22 cellular contexts compared by ENCODE assay signal in the genomic region with DNA sequence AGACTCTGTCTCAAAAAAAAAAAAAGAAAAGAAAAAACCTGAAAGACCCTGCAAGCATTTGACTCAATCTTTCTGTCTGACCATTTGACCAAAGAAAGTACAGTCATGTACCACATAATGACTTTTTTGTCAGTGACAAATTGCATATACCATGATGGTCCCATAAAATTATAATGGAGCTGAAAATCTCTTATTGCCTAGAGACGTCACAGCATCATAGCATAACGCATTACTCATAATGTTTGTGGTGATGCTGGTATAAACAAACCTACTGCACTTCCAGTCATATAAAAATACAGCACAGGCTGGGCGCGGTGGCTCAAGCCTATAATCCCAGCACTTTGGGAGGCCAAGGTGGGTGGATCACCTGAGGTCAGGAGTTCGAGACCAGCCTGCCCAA. TPM values are rescaled to one million over a fixed set of nuclear protein-coding genes. Genes with fewer than 3 reads are reported as not detected.
"Had no signal": no experiment of that assay in that cellular context is flagged by ENCODE, and none has a peak within 500 bp of the region (broad histone marks: within the 10 kb centered on the region; RNA-seq: fewer than 3 reads in every experiment).

No MANE protein-coding gene starts in this region.

- H3K36me3 Mint-ChIP-seq: activated naive CD8-positive, alpha-beta T cell treated with anti-CD3 and anti-CD28 coated beads, Interleukin-2, amount 10 ng/mL, durations not matched to agents 7 days and 5 days; immature natural killer cell; naive thymus-derived CD8-positive, alpha-beta T cell had no signal

- ATAC-seq: activated T-cell treated with anti-CD3 and anti-CD28 coated beads, Interleukin-2, amount 50 U/mL, for 72 hours; effector memory CD8-positive, alpha-beta T cell; left cardiac atrium; lower lobe of right lung; naive thymus-derived CD8-positive, alpha-beta T cell had no signal

- H3K4me3 ChIP-seq: ascending aorta, lower lobe of right lung, right atrium auricular region, skin epidermis, thyroid gland, vagina had no signal

- H3K9me3 ChIP-seq: lower lobe of right lung, neutrophil, thyroid gland, vagina had no signal

- H3K27me3 Mint-ChIP-seq: activated CD4-positive, alpha-beta memory T cell treated with anti-CD3 and anti-CD28 coated beads, Interleukin-2, amount 10 ng/mL, durations not matched to agents 7 days and 5 days; activated naive CD8-positive, alpha-beta T cell treated with anti-CD3 and anti-CD28 coated beads, Interleukin-2, amount 10 ng/mL, durations not matched to agents 7 days and 5 days; effector memory CD8-positive, alpha-beta T cell; naive thymus-derived CD8-positive, alpha-beta T cell had no signal

- H3K9me3 Mint-ChIP-seq: activated CD4-positive, alpha-beta memory T cell treated with anti-CD3 and anti-CD28 coated beads, Interleukin-2, amount 10 ng/mL, durations not matched to agents 7 days and 5 days; activated naive CD8-positive, alpha-beta T cell treated with anti-CD3 and anti-CD28 coated beads, Interleukin-2, amount 10 ng/mL, durations not matched to agents 7 days and 5 days; activated T-cell treated with anti-CD3 and anti-CD28 coated beads, Interleukin-2, amount 50 U/mL, for 72 hours; effector memory CD8-positive, alpha-beta T cell; immature natural killer cell; naive thymus-derived CD8-positive, alpha-beta T cell had no signal

- H3K4me3 Mint-ChIP-seq: activated CD4-positive, alpha-beta memory T cell treated with anti-CD3 and anti-CD28 coated beads, Interleukin-2, amount 10 ng/mL, durations not matched to agents 7 days and 5 days; activated naive CD8-positive, alpha-beta T cell treated with anti-CD3 and anti-CD28 coated beads, Interleukin-2, amount 10 ng/mL, durations not matched to agents 7 days and 5 days; activated T-cell treated with anti-CD3 and anti-CD28 coated beads, Interleukin-2, amount 50 U/mL, for 72 hours; effector memory CD8-positive, alpha-beta T cell; immature natural killer cell; naive thymus-derived CD8-positive, alpha-beta T cell had no signal

- H3K36me3 ChIP-seq: lower lobe of right lung, neutrophil, right atrium auricular region, thyroid gland, vagina had no signal

- H3K27ac Mint-ChIP-seq: activated CD4-positive, alpha-beta memory T cell treated with anti-CD3 and anti-CD28 coated beads, Interleukin-2, amount 10 ng/mL, durations not matched to agents 7 days and 5 days; activated naive CD8-positive, alpha-beta T cell treated with anti-CD3 and anti-CD28 coated beads, Interleukin-2, amount 10 ng/mL, durations not matched to agents 7 days and 5 days; activated T-cell treated with anti-CD3 and anti-CD28 coated beads, Interleukin-2, amount 50 U/mL, for 72 hours; effector memory CD8-positive, alpha-beta T cell; immature natural killer cell; naive thymus-derived CD8-positive, alpha-beta T cell had no signal

- H3K4me1 ChIP-seq: ascending aorta, lower lobe of right lung, right atrium auricular region, thyroid gland, vagina had no signal

- H3K27ac ChIP-seq: epithelial cell of prostate, lower lobe of right lung, neutrophil, right atrium auricular region, skin epidermis, thyroid gland, vagina had no signal

- H3K4me1 Mint-ChIP-seq: activated CD4-positive, alpha-beta memory T cell treated with anti-CD3 and anti-CD28 coated beads, Interleukin-2, amount 10 ng/mL, durations not matched to agents 7 days and 5 days; activated naive CD8-positive, alpha-beta T cell treated with anti-CD3 and anti-CD28 coated beads, Interleukin-2, amount 10 ng/mL, durations not matched to agents 7 days and 5 days; immature natural killer cell; naive thymus-derived CD8-positive, alpha-beta T cell had no signal

- DNase-seq: activated CD4-positive, alpha-beta memory T cell treated with anti-CD3 and anti-CD28 coated beads, Interleukin-2, amount 10 ng/mL, durations not matched to agents 7 days and 5 days; activated CD8-positive, alpha-beta memory T cell treated with anti-CD3 and anti-CD28 coated beads, Interleukin-2, amount 50 U/mL, for 4 hours; activated gamma-delta T cell treated with Interleukin-2 at 50 U/mL for 16 hours; activated naive CD8-positive, alpha-beta T cell treated with anti-CD3 and anti-CD28 coated beads, Interleukin-2, amount 10 ng/mL, durations not matched to agents 7 days and 5 days; activated T-cell treated with anti-CD3 and anti-CD28 coated beads, Interleukin-2, amount 50 U/mL, for 72 hours; central memory CD4-positive, alpha-beta T cell; cortex of kidney; effector memory CD8-positive, alpha-beta T cell; immature natural killer cell; left cardiac atrium; lower lobe of right lung; naive thymus-derived CD8-positive, alpha-beta T cell; posterior cingulate gyrus; T-helper 9 cell; thyroid gland had no signal

- H3K27me3 ChIP-seq: ascending aorta, neutrophil, right atrium auricular region, thyroid gland, vagina had no signal

RNA-seq across cellular contexts. Expression of a gene that starts 10.5 kb away (rescaled TPM):
- total RNA-seq: activated CD4-positive, alpha-beta memory T cell treated with anti-CD3 and anti-CD28 coated beads, Interleukin-2, amount 10 ng/mL, durations not matched to agents 7 days and 5 days; activated naive CD8-positive, alpha-beta T cell treated with anti-CD3 and anti-CD28 coated beads, Interleukin-2, amount 10 ng/mL, durations not matched to agents 7 days and 5 days; activated T-cell treated with anti-CD3 and anti-CD28 coated beads, Interleukin-2, amount 50 U/mL, for 72 hours; naive thymus-derived CD8-positive, alpha-beta T cell had no signal
- polyA plus RNA-seq: naive thymus-derived CD8-positive, alpha-beta T cell had no signal

RNA-seq across cellular contexts. Expression of a gene that starts 43.0 kb away (rescaled TPM):
- total RNA-seq: activated CD4-positive, alpha-beta memory T cell treated with anti-CD3 and anti-CD28 coated beads, Interleukin-2, amount 10 ng/mL, durations not matched to agents 7 days and 5 days; activated naive CD8-positive, alpha-beta T cell treated with anti-CD3 and anti-CD28 coated beads, Interleukin-2, amount 10 ng/mL, durations not matched to agents 7 days and 5 days; activated T-cell treated with anti-CD3 and anti-CD28 coated beads, Interleukin-2, amount 50 U/mL, for 72 hours; mononuclear cell; naive thymus-derived CD8-positive, alpha-beta T cell had no signal
- polyA plus RNA-seq: immature natural killer cell; naive thymus-derived CD8-positive, alpha-beta T cell had no signal
